In the genomic region with DNA sequence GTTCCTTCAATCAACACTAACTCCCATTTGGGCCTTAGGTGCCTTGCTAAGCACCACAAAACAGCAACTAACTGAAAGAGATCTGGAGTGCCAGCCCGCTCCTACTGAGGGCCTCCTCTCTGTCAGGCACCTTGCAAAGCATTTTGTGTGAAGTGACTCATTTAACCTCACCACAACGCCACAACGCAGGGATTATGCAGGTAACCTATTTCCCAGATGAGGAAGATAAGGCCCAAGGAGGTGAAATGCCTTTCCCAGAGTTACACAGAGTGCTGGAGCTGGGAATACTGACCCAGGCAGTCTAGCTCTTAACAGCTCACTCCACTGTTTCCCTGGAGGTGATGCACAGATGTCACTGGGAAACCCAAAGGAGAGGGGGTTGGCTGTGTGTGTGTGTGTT, we compare ENCODE assay signal across 13 cellular contexts. TPM values are rescaled to one million over a fixed set of nuclear protein-coding genes. Genes with fewer than 3 reads are reported as not detected.
DNase-seq lines count a peak whose midpoint lies in the region; ATAC-seq and TF ChIP-seq lines count a peak whose summit lies in the region.
"Had no signal": no experiment of that assay in that cellular context is flagged by ENCODE, and none has a peak within 500 bp of the region (broad histone marks: within the 10 kb centered on the region; RNA-seq: fewer than 3 reads in every experiment).

No MANE protein-coding gene starts in this region.

- TF ChIP-seq CTCF in type B pancreatic cell (conservative IDR thresholded peaks at IDR 0.05): no peak

- no peak overlapping the region for H3K4me3 Mint-ChIP-seq in activated CD8-positive, alpha-beta memory T cell treated with anti-CD3 and anti-CD28 coated beads, Interleukin-2, amount 10 ng/mL, durations not matched to agents 7 days and 5 days
- H3K4me3 Mint-ChIP-seq in T-helper 17 cell (no peak overlapping the region), memory B cell (no peak overlapping the region), type B pancreatic cell (no peak overlapping the region)
- H3K4me3 Mint-ChIP-seq: GM23338 had no signal

- peaks cover 8% of the 10 kb centered on the region for H3K4me1 Mint-ChIP-seq in activated CD8-positive, alpha-beta memory T cell treated with anti-CD3 and anti-CD28 coated beads, Interleukin-2, amount 10 ng/mL, durations not matched to agents 7 days and 5 days
- H3K4me1 Mint-ChIP-seq in T-helper 17 cell: peaks cover 8% of the 10 kb centered on the region
- H3K4me1 Mint-ChIP-seq in memory B cell: peaks cover 3% of the 10 kb centered on the region
- H3K4me1 Mint-ChIP-seq in type B pancreatic cell (ENCODE audit: unreplicated experiment): peaks cover 4% of the 10 kb centered on the region

- peak; percentile 27 for ATAC-seq in activated CD8-positive, alpha-beta memory T cell treated with anti-CD3 and anti-CD28 coated beads, Interleukin-2, amount 10 ng/mL, durations not matched to agents 7 days and 5 days
- ATAC-seq in T-helper 17 cell: no peak
- ATAC-seq in memory B cell (ENCODE audit: low read depth): no peak
- ATAC-seq in activated naive CD4-positive, alpha-beta T cell treated with anti-CD3 and anti-CD28 coated beads, Interleukin-2, amount 50 U/mL, for 72 hours: no peak

- DNase-seq in activated CD8-positive, alpha-beta memory T cell treated with anti-CD3 and anti-CD28 coated beads, Interleukin-2, amount 10 ng/mL, durations not matched to agents 7 days and 5 days: no peak
- no peak for DNase-seq in activated CD8-positive, alpha-beta memory T cell treated with anti-CD3 and anti-CD28 coated beads, Interleukin-2, amount 50 U/mL, for 4 hours
- DNase-seq in T-helper 17 cell (no peak), memory B cell (ENCODE audit: low spot score in 2 of 2) (no peak), type B pancreatic cell (ENCODE audit: extremely low spot score, unreplicated experiment) (no peak), NCI-H146 (lab: John Stamatoyannopoulos, UW) (no peak), hippocampal formation (lab: John Stamatoyannopoulos, UW) (no peak)
- DNase-seq in activated naive CD4-positive, alpha-beta T cell treated with anti-CD3 and anti-CD28 coated beads, Interleukin-2, amount 50 U/mL, for 72 hours (ENCODE audit: low spot score in 2 of 2): no peak
- DNase-seq: DND-41, MV-4-11, NCI-H2029, NCI-H2227 treated with DMSO at 0.1 percent for 48 hours had no signal

- CTCF ChIA-PET in activated CD8-positive, alpha-beta memory T cell treated with anti-CD3 and anti-CD28 coated beads, Interleukin-2, amount 10 ng/mL, durations not matched to agents 7 days and 5 days (lab: Charles Lee): no interaction called here

- H3K27ac Mint-ChIP-seq in activated CD8-positive, alpha-beta memory T cell treated with anti-CD3 and anti-CD28 coated beads, Interleukin-2, amount 10 ng/mL, durations not matched to agents 7 days and 5 days: no peak overlapping the region
- peak overlapping the region; percentile 39 for H3K27ac Mint-ChIP-seq in T-helper 17 cell
- peak overlapping the region; percentile 77 for H3K27ac Mint-ChIP-seq in memory B cell
- peak overlapping the region; percentile 29 for H3K27ac Mint-ChIP-seq in type B pancreatic cell
- H3K27ac Mint-ChIP-seq in activated naive CD4-positive, alpha-beta T cell treated with anti-CD3 and anti-CD28 coated beads, Interleukin-2, amount 50 U/mL, for 72 hours: peak overlapping the region in 1 of 2 donors; percentile 67
- H3K27ac Mint-ChIP-seq: GM23338 had no signal

- no peaks in the 10 kb centered on the region for H3K27me3 Mint-ChIP-seq in activated CD8-positive, alpha-beta memory T cell treated with anti-CD3 and anti-CD28 coated beads, Interleukin-2, amount 10 ng/mL, durations not matched to agents 7 days and 5 days
- H3K27me3 Mint-ChIP-seq in T-helper 17 cell (no peaks in the 10 kb centered on the region), memory B cell (no peaks in the 10 kb centered on the region), type B pancreatic cell (no peaks in the 10 kb centered on the region)

- H3K36me3 Mint-ChIP-seq in activated CD8-positive, alpha-beta memory T cell treated with anti-CD3 and anti-CD28 coated beads, Interleukin-2, amount 10 ng/mL, durations not matched to agents 7 days and 5 days: no peaks in the 10 kb centered on the region
- H3K36me3 Mint-ChIP-seq in T-helper 17 cell (ENCODE audit: low read depth) (peaks cover 7% of the 10 kb centered on the region), memory B cell (peaks cover 22% of the 10 kb centered on the region), type B pancreatic cell (peaks cover 5% of the 10 kb centered on the region)
- no peaks in the 10 kb centered on the region for H3K36me3 Mint-ChIP-seq in activated naive CD4-positive, alpha-beta T cell treated with anti-CD3 and anti-CD28 coated beads, Interleukin-2, amount 50 U/mL, for 72 hours

- no peaks in the 10 kb centered on the region for H3K9me3 Mint-ChIP-seq in activated CD8-positive, alpha-beta memory T cell treated with anti-CD3 and anti-CD28 coated beads, Interleukin-2, amount 10 ng/mL, durations not matched to agents 7 days and 5 days (ENCODE audit: low read depth)
- H3K9me3 Mint-ChIP-seq in memory B cell (no peaks in the 10 kb centered on the region), type B pancreatic cell (no peaks in the 10 kb centered on the region)
- no peaks in the 10 kb centered on the region for H3K9me3 Mint-ChIP-seq in activated naive CD4-positive, alpha-beta T cell treated with anti-CD3 and anti-CD28 coated beads, Interleukin-2, amount 50 U/mL, for 72 hours

- no peaks in the 10 kb centered on the region for H3K9me3 ChIP-seq in T-helper 17 cell (ENCODE audit: control insufficient read depth, low read length, poor library complexity, severe bottlenecking)

RNA-seq across cellular contexts. Expression of gene DRC3, which starts 32.8 kb away (rescaled TPM):
- not detected for total RNA-seq in activated CD8-positive, alpha-beta memory T cell treated with anti-CD3 and anti-CD28 coated beads, Interleukin-2, amount 10 ng/mL, durations not matched to agents 7 days and 5 days
- total RNA-seq in T-helper 17 cell: not detected
- 3.4 and 8.9 TPM in 2 replicates for total RNA-seq in type B pancreatic cell (ENCODE audit: low replicate concordance)
- under 1 TPM; 0.05 to 0.12 TPM for total RNA-seq in activated naive CD4-positive, alpha-beta T cell treated with anti-CD3 and anti-CD28 coated beads, Interleukin-2, amount 50 U/mL, for 72 hours
- total RNA-seq: GM23338 had no signal

RNA-seq across cellular contexts. Expression of gene TOM1L2, which starts 33.3 kb away (rescaled TPM):
- total RNA-seq in activated CD8-positive, alpha-beta memory T cell treated with anti-CD3 and anti-CD28 coated beads, Interleukin-2, amount 10 ng/mL, durations not matched to agents 7 days and 5 days: 10 to 100 TPM; 19.8 to 33.0 TPM
- total RNA-seq in T-helper 17 cell: 10 to 100 TPM; 42.2 to 44.2 TPM
- 62.5 and 107 TPM in 2 replicates for total RNA-seq in type B pancreatic cell (ENCODE audit: low replicate concordance)
- 10 to 100 TPM; 16.3 to 19.8 TPM for total RNA-seq in activated naive CD4-positive, alpha-beta T cell treated with anti-CD3 and anti-CD28 coated beads, Interleukin-2, amount 50 U/mL, for 72 hours

RNA-seq across cellular contexts. Expression of gene ATPAF2, which starts 33.5 kb away (rescaled TPM):
- 10 to 100 TPM; 32.1 to 33.4 TPM for total RNA-seq in activated CD8-positive, alpha-beta memory T cell treated with anti-CD3 and anti-CD28 coated beads, Interleukin-2, amount 10 ng/mL, durations not matched to agents 7 days and 5 days
- 10 to 100 TPM; 24.3 to 26.7 TPM for total RNA-seq in T-helper 17 cell
- total RNA-seq in type B pancreatic cell (ENCODE audit: low replicate concordance): 22.8 and 28.9 TPM in 2 replicates
- total RNA-seq in activated naive CD4-positive, alpha-beta T cell treated with anti-CD3 and anti-CD28 coated beads, Interleukin-2, amount 50 U/mL, for 72 hours: 10 to 100 TPM; 32.2 to 35.0 TPM

RNA-seq across cellular contexts. Expression of gene GID4, which starts 33.7 kb away (rescaled TPM):
- 10 to 100 TPM in 1 of 2 experiments, 1 to 10 TPM in 1; 8.7 to 11.0 TPM for total RNA-seq in activated CD8-positive, alpha-beta memory T cell treated with anti-CD3 and anti-CD28 coated beads, Interleukin-2, amount 10 ng/mL, durations not matched to agents 7 days and 5 days
- total RNA-seq in T-helper 17 cell (1 to 10 TPM; 6.7 to 7.8 TPM), type B pancreatic cell (ENCODE audit: low replicate concordance) (10.6 and 13.2 TPM in 2 replicates)
- total RNA-seq in activated naive CD4-positive, alpha-beta T cell treated with anti-CD3 and anti-CD28 coated beads, Interleukin-2, amount 50 U/mL, for 72 hours: 1 to 10 TPM; 5.8 to 8.1 TPM
